Comparison of ENCODE assay signal across 8 cellular contexts in genomic region chr2:74481961-74482800, GRCh38. TPM values are rescaled to one million over a fixed set of nuclear protein-coding genes. Genes with fewer than 3 reads are reported as not detected.
A peak's percentile ranks its signal among the peaks of the same experiment; 100 is the strongest.
DNase-seq lines count a peak whose midpoint lies in the region; ATAC-seq and TF ChIP-seq lines count a peak whose summit lies in the region.

No MANE protein-coding gene starts in this region.

- H3K36me3 Mint-ChIP-seq in activated CD8-positive, alpha-beta memory T cell treated with anti-CD3 and anti-CD28 coated beads, Interleukin-2, amount 10 ng/mL, durations not matched to agents 7 days and 5 days: peaks cover 33% of the 10 kb centered on the region
- H3K36me3 Mint-ChIP-seq in activated T-helper 17 cell treated with anti-CD3 and anti-CD28 coated beads, Interleukin-2, amount 50 U/mL, for 72 hours (ENCODE audit: low read depth): peaks cover 68% of the 10 kb centered on the region

- DNase-seq in activated CD8-positive, alpha-beta memory T cell treated with anti-CD3 and anti-CD28 coated beads, Interleukin-2, amount 10 ng/mL, durations not matched to agents 7 days and 5 days: peak; percentile 77
- DNase-seq in activated CD8-positive, alpha-beta memory T cell treated with anti-CD3 and anti-CD28 coated beads for 24 hours: no peak
- DNase-seq in NCI-H2171 treated with DMSO at 0.1 percent for 48 hours (lab: John Stamatoyannopoulos, UW) (peak; percentile 75), cardiac muscle cell (ENCODE audit: low read depth in 1 of 2, low spot score in 1 of 2) (peak; percentile 37 to 75), posterior vena cava (ENCODE audit: low spot score) (peak; percentile 91), HuH-7 (ENCODE audit: low spot score) (no peak)

- H3K4me3 ChIP-seq in cardiac muscle cell: peak overlapping the region; percentile 90

- H3K27me3 Mint-ChIP-seq in activated CD8-positive, alpha-beta memory T cell treated with anti-CD3 and anti-CD28 coated beads, Interleukin-2, amount 10 ng/mL, durations not matched to agents 7 days and 5 days: no peaks in the 10 kb centered on the region
- no peaks in the 10 kb centered on the region for H3K27me3 Mint-ChIP-seq in activated T-helper 17 cell treated with anti-CD3 and anti-CD28 coated beads, Interleukin-2, amount 50 U/mL, for 72 hours

- no peaks in the 10 kb centered on the region for H3K9me3 ChIP-seq in cardiac muscle cell (ENCODE audit: low read depth)

- no peak for TF ChIP-seq CTCF in cardiac muscle cell (IDR thresholded peaks at IDR 0.05; ENCODE audit: low read depth, low read length)

- CTCF ChIA-PET in activated CD8-positive, alpha-beta memory T cell treated with anti-CD3 and anti-CD28 coated beads, Interleukin-2, amount 10 ng/mL, durations not matched to agents 7 days and 5 days (lab: Charles Lee): interaction anchor here (0.8 to 5.2 kb wide), 28 partner anchors 9 to 232 kb away, joined by 3 to 79 read pairs (median 6); partner anchors contain the start of genes AUP1, DQX1, HTRA2 and INO80B

- ATAC-seq in activated CD8-positive, alpha-beta memory T cell treated with anti-CD3 and anti-CD28 coated beads, Interleukin-2, amount 10 ng/mL, durations not matched to agents 7 days and 5 days: peak; percentile 52
- peak; percentile 49 for ATAC-seq in HG02759 (IDR thresholded peaks at IDR 0.05; ENCODE audit: unreplicated experiment)
- peak; percentile 53 for ATAC-seq in activated T-helper 17 cell treated with anti-CD3 and anti-CD28 coated beads, Interleukin-2, amount 50 U/mL, for 72 hours (replicated peaks)

- peak overlapping the region; percentile 100 for H3K27ac Mint-ChIP-seq in activated CD8-positive, alpha-beta memory T cell treated with anti-CD3 and anti-CD28 coated beads, Interleukin-2, amount 10 ng/mL, durations not matched to agents 7 days and 5 days
- H3K27ac Mint-ChIP-seq in activated T-helper 17 cell treated with anti-CD3 and anti-CD28 coated beads, Interleukin-2, amount 50 U/mL, for 72 hours: peak overlapping the region; percentile 92

- intact Hi-C loops in posterior vena cava (cut with DNase I): loop anchor here (5.0 kb wide), 2 partner anchors 100 to 105 kb away; no protein-coding TSS in a partner anchor

- peaks cover 6% of the 10 kb centered on the region for H3K36me3 ChIP-seq in cardiac muscle cell

- peaks cover 7% of the 10 kb centered on the region for H3K4me1 ChIP-seq in cardiac muscle cell (ENCODE audit: low read depth)

- peaks cover 48% of the 10 kb centered on the region for H3K4me1 Mint-ChIP-seq in activated CD8-positive, alpha-beta memory T cell treated with anti-CD3 and anti-CD28 coated beads, Interleukin-2, amount 10 ng/mL, durations not matched to agents 7 days and 5 days
- H3K4me1 Mint-ChIP-seq in activated T-helper 17 cell treated with anti-CD3 and anti-CD28 coated beads, Interleukin-2, amount 50 U/mL, for 72 hours: peaks cover 10% of the 10 kb centered on the region

- H3K4me3 Mint-ChIP-seq in activated CD8-positive, alpha-beta memory T cell treated with anti-CD3 and anti-CD28 coated beads, Interleukin-2, amount 10 ng/mL, durations not matched to agents 7 days and 5 days: peak overlapping the region; percentile 97
- peak overlapping the region; percentile 91 for H3K4me3 Mint-ChIP-seq in activated T-helper 17 cell treated with anti-CD3 and anti-CD28 coated beads, Interleukin-2, amount 50 U/mL, for 72 hours

- H3K9me3 Mint-ChIP-seq in activated CD8-positive, alpha-beta memory T cell treated with anti-CD3 and anti-CD28 coated beads, Interleukin-2, amount 10 ng/mL, durations not matched to agents 7 days and 5 days (ENCODE audit: low read depth): no peaks in the 10 kb centered on the region
- H3K9me3 Mint-ChIP-seq in activated T-helper 17 cell treated with anti-CD3 and anti-CD28 coated beads, Interleukin-2, amount 50 U/mL, for 72 hours: no peaks in the 10 kb centered on the region

- H3K27ac ChIP-seq in cardiac muscle cell: peak overlapping the region; percentile 81

- H3K27me3 ChIP-seq in cardiac muscle cell: no peaks in the 10 kb centered on the region

RNA-seq across cellular contexts. Expression of gene CCDC142, which starts 0.6 kb away (rescaled TPM):
- 10 to 100 TPM; 26.5 to 29.5 TPM for total RNA-seq in activated CD8-positive, alpha-beta memory T cell treated with anti-CD3 and anti-CD28 coated beads, Interleukin-2, amount 10 ng/mL, durations not matched to agents 7 days and 5 days
- 10 to 100 TPM; 25.4 to 26.3 TPM for total RNA-seq in activated T-helper 17 cell treated with anti-CD3 and anti-CD28 coated beads, Interleukin-2, amount 50 U/mL, for 72 hours
- 18.1 and 33.5 TPM in 2 replicates for total RNA-seq in cardiac muscle cell
- 16.8 and 23.4 TPM in 2 replicates for polyA plus RNA-seq in cardiac muscle cell
- 10 to 100 TPM in 1 of 2 donors, 1 to 10 TPM in 1; 9.9 to 11.2 TPM for total RNA-seq in posterior vena cava

RNA-seq across cellular contexts. Expression of gene TTC31, which starts 0.7 kb away (rescaled TPM):
- total RNA-seq in activated CD8-positive, alpha-beta memory T cell treated with anti-CD3 and anti-CD28 coated beads, Interleukin-2, amount 10 ng/mL, durations not matched to agents 7 days and 5 days: 10 to 100 TPM; 39.4 to 48.8 TPM
- 10 to 100 TPM; 27.2 to 32.4 TPM for total RNA-seq in activated T-helper 17 cell treated with anti-CD3 and anti-CD28 coated beads, Interleukin-2, amount 50 U/mL, for 72 hours
- 16.8 and 32.9 TPM in 2 replicates for total RNA-seq in cardiac muscle cell
- polyA plus RNA-seq in cardiac muscle cell: 23.0 and 29.1 TPM in 2 replicates
- total RNA-seq in posterior vena cava: 10 to 100 TPM; 13.2 to 15.0 TPM

RNA-seq across cellular contexts. Expression of gene MRPL53, which starts 9.7 kb away (rescaled TPM):
- total RNA-seq in activated CD8-positive, alpha-beta memory T cell treated with anti-CD3 and anti-CD28 coated beads, Interleukin-2, amount 10 ng/mL, durations not matched to agents 7 days and 5 days: 100 to 1,000 TPM in 1 of 2 experiments, 10 to 100 TPM in 1; 93.9 to 111 TPM
- 10 to 100 TPM; 83.8 to 91.2 TPM for total RNA-seq in activated T-helper 17 cell treated with anti-CD3 and anti-CD28 coated beads, Interleukin-2, amount 50 U/mL, for 72 hours
- total RNA-seq in cardiac muscle cell (50.8 and 50.9 TPM in 2 replicates), posterior vena cava (10 to 100 TPM; 47.1 to 53.2 TPM)
- polyA plus RNA-seq in cardiac muscle cell: 132 and 140 TPM in 2 replicates

RNA-seq across cellular contexts. Expression of gene MOGS, which starts 17.0 kb away (rescaled TPM):
- 10 to 100 TPM; 60.4 to 78.2 TPM for total RNA-seq in activated CD8-positive, alpha-beta memory T cell treated with anti-CD3 and anti-CD28 coated beads, Interleukin-2, amount 10 ng/mL, durations not matched to agents 7 days and 5 days
- 10 to 100 TPM; 68.3 to 70.9 TPM for total RNA-seq in activated T-helper 17 cell treated with anti-CD3 and anti-CD28 coated beads, Interleukin-2, amount 50 U/mL, for 72 hours
- total RNA-seq in cardiac muscle cell (58.5 and 67.3 TPM in 2 replicates), posterior vena cava (10 to 100 TPM; 25.1 to 30.2 TPM)
- polyA plus RNA-seq in cardiac muscle cell: 31.9 and 50.1 TPM in 2 replicates

RNA-seq across cellular contexts. Expression of gene LBX2, which starts 17.2 kb away (rescaled TPM):
- 1 to 10 TPM; 1.3 to 2.4 TPM for total RNA-seq in activated CD8-positive, alpha-beta memory T cell treated with anti-CD3 and anti-CD28 coated beads, Interleukin-2, amount 10 ng/mL, durations not matched to agents 7 days and 5 days
- 1 to 10 TPM in 1 of 2 donors, under 1 TPM in 1; 0.39 to 1.3 TPM for total RNA-seq in activated T-helper 17 cell treated with anti-CD3 and anti-CD28 coated beads, Interleukin-2, amount 50 U/mL, for 72 hours
- 0.49 and 0.80 TPM in 2 replicates for total RNA-seq in cardiac muscle cell
- 1.7 TPM in 1 of 2 replicates, not detected in the other for polyA plus RNA-seq in cardiac muscle cell
- 1 to 10 TPM in 1 of 2 donors, not detected in 1; 1.5 TPM for total RNA-seq in posterior vena cava

Comparison
In these comparisons a context has a peak if more than half of its experiments do, and no peak if none do; other contexts are left out.
1. DNase-seq: peak in activated CD8-positive, alpha-beta memory T cell treated with anti-CD3 and anti-CD28 coated beads, Interleukin-2, amount 10 ng/mL, durations not matched to agents 7 days and 5 days (single experiment), NCI-H2171 treated with DMSO at 0.1 percent for 48 hours (single experiment), cardiac muscle cell (2 of 2) and posterior vena cava (single experiment); none in activated CD8-positive, alpha-beta memory T cell treated with anti-CD3 and anti-CD28 coated beads for 24 hours (single experiment) and HuH-7 (single experiment).
2. Peak in every context shown above with its lines, with median percentiles within 50 percentile points of each other: ATAC-seq.